Comparison of ENCODE assay signal across 10 cellular contexts in the genomic region with DNA sequence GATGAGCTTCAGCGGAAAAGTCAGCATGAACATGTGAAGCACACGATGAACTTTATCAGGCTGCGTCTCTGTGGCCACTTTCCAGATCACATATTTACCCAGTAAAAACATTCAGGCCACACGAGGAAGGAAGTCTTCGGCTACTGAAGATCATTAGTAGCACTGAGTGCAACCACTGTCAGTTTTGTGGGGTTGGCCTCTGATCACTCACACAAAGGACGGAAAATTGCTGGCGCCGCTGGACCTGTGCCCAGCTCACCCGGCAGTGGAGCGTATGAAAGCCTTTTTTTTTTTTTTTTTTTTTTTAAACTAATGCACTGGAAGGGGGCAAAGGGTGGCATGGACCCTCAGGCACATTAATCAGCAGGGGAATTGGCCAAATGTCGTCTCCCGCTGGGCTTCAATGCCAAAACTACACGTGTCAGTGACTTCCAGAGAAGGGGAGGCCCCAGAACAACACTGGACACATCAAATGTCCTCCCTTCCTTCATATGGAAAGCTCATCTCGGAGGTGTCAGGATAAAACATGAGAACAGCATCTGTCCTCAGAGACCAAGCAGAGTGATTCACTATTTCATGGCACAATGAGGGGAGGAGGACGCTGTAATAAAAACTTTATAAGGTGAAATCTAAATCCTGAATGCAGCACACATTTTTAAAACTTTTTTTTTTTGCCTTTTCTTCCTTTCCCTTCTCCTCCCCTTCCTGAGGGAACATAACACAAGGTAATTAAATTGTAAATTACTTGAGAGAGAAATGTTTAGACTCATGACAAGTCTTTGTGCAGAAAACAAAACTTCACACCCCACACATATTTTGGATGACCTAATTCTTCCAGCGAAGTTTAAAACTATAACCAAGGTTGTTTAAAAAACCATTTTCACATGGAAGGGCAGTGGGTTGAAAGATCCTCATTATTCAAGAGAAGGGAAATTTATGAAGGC.
DNase-seq lines count a peak whose midpoint lies in the region; ATAC-seq and TF ChIP-seq lines count a peak whose summit lies in the region.
"Had no signal": no experiment of that assay in that cellular context is flagged by ENCODE, and none has a peak within 500 bp of the region (broad histone marks: within the 10 kb centered on the region; RNA-seq: fewer than 3 reads in every experiment).

No MANE protein-coding gene starts in this region.

- ATAC-seq in right cardiac atrium (peak; percentile 83 to 97), omental fat pad (ENCODE audit: low FRiP score) (no peak), GM19351 (IDR thresholded peaks at IDR 0.05; ENCODE audit: unreplicated experiment) (no peak)
- ATAC-seq: stimulated activated naive CD8-positive, alpha-beta T cell treated with anti-CD3 and anti-CD28 coated beads, Interleukin-15, amount 100 ng/mL, for 72 hours had no signal

- no peak for TF ChIP-seq CTCF in adrenal gland (IDR thresholded peaks at IDR 0.05)
- no peak for TF ChIP-seq CTCF in testis (IDR thresholded peaks at IDR 0.05)
- TF ChIP-seq CTCF in omental fat pad (IDR thresholded peaks at IDR 0.05): no peak

- H3K9me3 ChIP-seq in adrenal gland (replicated peaks in 1 of 3) (peaks cover 0 to 6% (median 6%) of the 10 kb centered on the region in 3 donors), right cardiac atrium (ENCODE audit: control insufficient read depth, low read length) (no peaks in the 10 kb centered on the region), testis (no peaks in the 10 kb centered on the region)

- TF ChIP-seq POLR2A in adrenal gland (IDR thresholded peaks at IDR 0.05): no peak
- TF ChIP-seq POLR2A in testis (IDR thresholded peaks at IDR 0.05): no peak

- intact Hi-C loops in adrenal gland (cut with DNase I) (no loop called here), right cardiac atrium (cut with DNase I) (no loop called here), testis (cut with DNase I; ENCODE audit: low total_unique reads) (no loop called here)

- in situ Hi-C loops in KBM-7 (cut with MboI; ENCODE audit: low pct_unique_long_range_greater_than_20kb, low sequenced_read_pairs): no loop called here

- H3K4me3 ChIP-seq in adrenal gland (no peak overlapping the region), right cardiac atrium (ENCODE audit: low read length) (peak overlapping the region; percentile 7), testis (no peak overlapping the region)
- H3K4me3 ChIP-seq: SK-N-MC had no signal

- H3K36me3 ChIP-seq in adrenal gland (replicated peaks in 1 of 2) (no peaks in the 10 kb centered on the region), testis (ENCODE audit: low read depth, missing control alignments) (no peaks in the 10 kb centered on the region)

- DNase-seq in KBM-7: peak; percentile 57
- peak; percentile 32 to 78 (median 53) for DNase-seq in adrenal gland
- DNase-seq in right cardiac atrium: peak; percentile 79 to 86 (median 85)
- peak; percentile 26 for DNase-seq in testis
- no peak for DNase-seq in omental fat pad (ENCODE audit: low spot score)
- no peak for DNase-seq in SKM-1 treated with dmso at 0.1 percent for 144 hours (lab: John Stamatoyannopoulos, UW; ENCODE audit: unreplicated experiment)
- DNase-seq in DMS 273 treated with DMSO at 0.1 percent for 48 hours (lab: John Stamatoyannopoulos, UW): no peak
- DNase-seq: stimulated activated naive CD8-positive, alpha-beta T cell treated with anti-CD3 and anti-CD28 coated beads, Interleukin-15, amount 100 ng/mL, for 72 hours had no signal

- H3K27ac ChIP-seq in adrenal gland: peak overlapping the region in 1 of 5 donors; percentile 63
- H3K27ac ChIP-seq in right cardiac atrium (ENCODE audit: low read length): no peak overlapping the region
- no peak overlapping the region for H3K27ac ChIP-seq in testis
- H3K27ac ChIP-seq: SK-N-MC had no signal

- H3K27me3 ChIP-seq in adrenal gland (no peaks in the 10 kb centered on the region), right cardiac atrium (ENCODE audit: control insufficient read depth, insufficient read depth) (no peaks in the 10 kb centered on the region), testis (no peaks in the 10 kb centered on the region)

- WGBS in adrenal gland, 4 donors: 33 to 44% (median 41%) methylated on average over 16 of the region's 16 CpGs
- 27% methylated on average over 16 of the region's 16 CpGs for WGBS in right cardiac atrium
- WGBS in testis, 2 donors: 41 to 47% methylated on average over 16 of the region's 16 CpGs

- H3K4me1 ChIP-seq in adrenal gland (replicated peaks in 1 of 2) (peaks cover 0 to 5% of the 10 kb centered on the region in 2 donors), right cardiac atrium (ENCODE audit: control insufficient read depth, insufficient read depth, low read length) (no peaks in the 10 kb centered on the region), testis (no peaks in the 10 kb centered on the region)

Comparison
In these comparisons a context has a peak if more than half of its experiments do, and no peak if none do; other contexts are left out.
1. DNase-seq: peak in KBM-7 (single experiment), adrenal gland (7 of 7), right cardiac atrium (3 of 3) and testis (single experiment); none in omental fat pad (single experiment), SKM-1 treated with dmso at 0.1 percent for 144 hours (single experiment) and DMS 273 treated with DMSO at 0.1 percent for 48 hours (single experiment).
2. ATAC-seq: peak in right cardiac atrium (2 of 2); none in omental fat pad (single experiment) and GM19351 (single experiment).